In genomic region chr11:109970516-109971183, GRCh38 we compare ENCODE assay signal across 10 cellular contexts.
DNase-seq lines count a peak whose midpoint lies in the region; ATAC-seq and TF ChIP-seq lines count a peak whose summit lies in the region.
"Had no signal": no experiment of that assay in that cellular context is flagged by ENCODE, and none has a peak within 500 bp of the region (broad histone marks: within the 10 kb centered on the region; RNA-seq: fewer than 3 reads in every experiment).

No MANE protein-coding gene starts in this region.

- H3K18ac ChIP-seq in IMR-90 (ENCODE audit: low read depth, low read length): no peak overlapping the region

- no peak overlapping the region for H3K27ac ChIP-seq in IMR-90 (ENCODE audit: insufficient read depth, low read length)
- H3K27ac ChIP-seq: A549 had no signal

- H3K27me3 ChIP-seq in IMR-90 (ENCODE audit: control insufficient read depth, insufficient read depth, low read length) (no peaks in the 10 kb centered on the region), Caco-2 (replicated peaks; ENCODE audit: control insufficient read depth, insufficient read depth, low read length) (no peaks in the 10 kb centered on the region)

- CTCF ChIA-PET in IMR-90 (lab: Yijun Ruan, JAX) (no interaction called here), Caco-2 (lab: Charles Lee) (no interaction called here)

- no peak overlapping the region for H4K5ac ChIP-seq in IMR-90 (ENCODE audit: low read depth, low read length)

- no peaks in the 10 kb centered on the region for H3K27me3 Mint-ChIP-seq in osteocyte (ENCODE audit: unreplicated experiment)
- H3K27me3 Mint-ChIP-seq in Caco-2 (ENCODE audit: insufficient read depth, unreplicated experiment): peaks cover 3% of the 10 kb centered on the region
- H3K27me3 Mint-ChIP-seq: activated naive CD4-positive, alpha-beta T cell treated with anti-CD3 and anti-CD28 coated beads, Interleukin-2, amount 50 U/mL, for 24 hours had no signal

- H3K4me3 ChIP-seq in IMR-90 (ENCODE audit: insufficient read depth, low read depth, low read length) (no peak overlapping the region), Caco-2 (ENCODE audit: low read depth, low read length) (no peak overlapping the region)
- H3K4me3 ChIP-seq: A549 had no signal

- peak overlapping the region; percentile 79; the same call in 1 of the 2 replicates for H2BK20ac ChIP-seq in IMR-90 (ENCODE audit: low read depth, low read length)

- in situ Hi-C loops in IMR-90 (cut with MboI; ENCODE audit: low sequenced_read_pairs): loop anchor here (25.0 kb wide), 1 partner anchor 217 kb away; no protein-coding TSS in a partner anchor

- H2BK15ac ChIP-seq in IMR-90 (ENCODE audit: low read depth, low read length): peak overlapping the region; percentile 39; the same call in 2 of the 3 replicates

- TF ChIP-seq CTCF in IMR-90 (conservative IDR thresholded peaks at IDR 0.05; ENCODE audit: low read depth, low read length): no peak
- no peak for TF ChIP-seq CTCF in osteocyte (IDR thresholded peaks at IDR 0.05)
- TF ChIP-seq CTCF in Caco-2 (IDR thresholded peaks at IDR 0.05; ENCODE audit: insufficient read depth in 1 of 2, low read depth in 1 of 2, low read length in 1 of 2, severe bottlenecking in 1 of 2, unreplicated experiment in 1 of 2): no peak

- peak overlapping the region in 1 of 2 experiments; percentile 39; a peak in 2 of 4 replicates for H4K8ac ChIP-seq in IMR-90 (ENCODE audit: low read depth in 2 of 2, low read length in 2 of 2)

- H3K9me3 Mint-ChIP-seq in osteocyte (ENCODE audit: unreplicated experiment) (no peaks in the 10 kb centered on the region), Caco-2 (ENCODE audit: unreplicated experiment) (no peaks in the 10 kb centered on the region)
- H3K9me3 Mint-ChIP-seq: activated naive CD4-positive, alpha-beta T cell treated with anti-CD3 and anti-CD28 coated beads, Interleukin-2, amount 50 U/mL, for 24 hours had no signal

- DNase-seq in SKM-1 treated with dmso at 0.1 percent for 144 hours (lab: John Stamatoyannopoulos, UW; ENCODE audit: unreplicated experiment) (peak; percentile 14), SKM-1 (lab: John Stamatoyannopoulos, UW; ENCODE audit: unreplicated experiment) (no peak), IMR-90 (no peak), osteocyte (ENCODE audit: extremely low spot score, unreplicated experiment) (no peak), NCI-H526 (lab: John Stamatoyannopoulos, UW) (no peak), DMS114 treated with DMSO at 0.1 percent for 48 hours (lab: John Stamatoyannopoulos, UW; ENCODE audit: unreplicated experiment) (no peak), Caco-2 (no peak)

- no peaks in the 10 kb centered on the region for H3K9me1 ChIP-seq in IMR-90 (ENCODE audit: insufficient read depth, low read length)

- BruUV-seq in IMR-90 (replicated peaks; lab: Mats Ljungman, UMichigan): no TSS peak
- BruUV-seq in Caco-2 (replicated peaks; lab: Mats Ljungman, UMichigan): no TSS peak

- no peaks in the 10 kb centered on the region for H3K9me3 ChIP-seq in IMR-90 (ENCODE audit: control insufficient read depth, insufficient read depth, low read length)
- H3K9me3 ChIP-seq in Caco-2: no peaks in the 10 kb centered on the region
- H3K9me3 ChIP-seq: A549 had no signal

- no peaks in the 10 kb centered on the region for H4K20me1 ChIP-seq in IMR-90 (ENCODE audit: insufficient read depth, low read length)

- H3K9ac ChIP-seq in IMR-90 (ENCODE audit: low read depth, low read length): no peak overlapping the region

- H4K91ac ChIP-seq in IMR-90 (ENCODE audit: insufficient read depth, low read depth, low read length): no peak overlapping the region; the same call in 1 of the 2 replicates

- no peak overlapping the region for H3K23ac ChIP-seq in IMR-90 (ENCODE audit: low read depth, low read length)

- H3K27ac Mint-ChIP-seq in osteocyte (ENCODE audit: unreplicated experiment) (peak overlapping the region; percentile 66), Caco-2 (ENCODE audit: unreplicated experiment) (no peak overlapping the region)
- H3K27ac Mint-ChIP-seq: activated naive CD4-positive, alpha-beta T cell treated with anti-CD3 and anti-CD28 coated beads, Interleukin-2, amount 50 U/mL, for 24 hours had no signal

- no peak overlapping the region for H2BK5ac ChIP-seq in IMR-90 (ENCODE audit: low read depth, low read length, poor library complexity, severe bottlenecking)

- no peaks in the 10 kb centered on the region for H3K79me1 ChIP-seq in IMR-90 (ENCODE audit: low read depth in 1 of 2, low read length in 2 of 2)

- H3K4me1 ChIP-seq in IMR-90 (ENCODE audit: control insufficient read depth, insufficient read depth, low read length): peaks cover 3% of the 10 kb centered on the region; the same call in 1 of the 2 replicates
- no peaks in the 10 kb centered on the region for H3K4me1 ChIP-seq in Caco-2
- H3K4me1 ChIP-seq: A549 had no signal

- H3K14ac ChIP-seq in IMR-90 (replicated peaks; ENCODE audit: low read depth, low read length): peak overlapping the region; percentile 74

- H3K36me3 ChIP-seq in IMR-90 (ENCODE audit: control insufficient read depth, insufficient read depth, low read length) (no peaks in the 10 kb centered on the region), Caco-2 (ENCODE audit: control insufficient read depth, insufficient read depth, low read length) (no peaks in the 10 kb centered on the region)

- H3K4me3 Mint-ChIP-seq in osteocyte (ENCODE audit: unreplicated experiment) (no peak overlapping the region), Caco-2 (ENCODE audit: unreplicated experiment) (no peak overlapping the region)
- H3K4me3 Mint-ChIP-seq: activated naive CD4-positive, alpha-beta T cell treated with anti-CD3 and anti-CD28 coated beads, Interleukin-2, amount 50 U/mL, for 24 hours had no signal

- intact Hi-C loops in IMR-90 (cut with micrococcal nuclease): no loop called here
- intact Hi-C loops in Caco-2 (cut with micrococcal nuclease; ENCODE audit: unreplicated experiment): no loop called here

- ATAC-seq in HG02588 (IDR thresholded peaks at IDR 0.05; ENCODE audit: unreplicated experiment) (peak; percentile 62), IMR-90 (ENCODE audit: low read depth) (no peak)
- ATAC-seq: A549 had no signal

- peak overlapping the region; percentile 89 for H2AK9ac ChIP-seq in IMR-90 (replicated peaks; ENCODE audit: low read depth, low read length, poor library complexity)

- no peak overlapping the region for H3K56ac ChIP-seq in IMR-90 (ENCODE audit: extremely low read depth, insufficient read depth, low read length)

- TF ChIP-seq POLR2A in IMR-90 (IDR thresholded peaks at IDR 0.05; ENCODE audit: low read depth, low read length): no peak

- peak overlapping the region; percentile 15; the same call in 1 of the 2 replicates for H2AK5ac ChIP-seq in IMR-90 (ENCODE audit: low read depth, low read length)

- peak overlapping the region; percentile 71 for H2BK120ac ChIP-seq in IMR-90 (ENCODE audit: low read depth, low read length)

- WGBS in IMR-90 (ENCODE audit: extremely low coverage in 2 of 2, insufficient read length in 1 of 2), 2 experiments: 94% methylated on average over 2 of the region's 9 CpGs; no CpG with 5 or more reads in 1 of the 2 experiments

- H3K4ac ChIP-seq in IMR-90 (ENCODE audit: low read depth, low read length): peak overlapping the region; percentile 57; the same call in 1 of the 2 replicates

- no peak for TF ChIP-seq RAD21 in IMR-90 (IDR thresholded peaks at IDR 0.05; ENCODE audit: low read length)

- H3K36me3 Mint-ChIP-seq in osteocyte (ENCODE audit: unreplicated experiment) (no peaks in the 10 kb centered on the region), Caco-2 (ENCODE audit: insufficient read depth, unreplicated experiment) (no peaks in the 10 kb centered on the region)
- H3K36me3 Mint-ChIP-seq: activated naive CD4-positive, alpha-beta T cell treated with anti-CD3 and anti-CD28 coated beads, Interleukin-2, amount 50 U/mL, for 24 hours had no signal

- H3K4me2 ChIP-seq in IMR-90 (ENCODE audit: low read depth, low read length): no peak overlapping the region
- H3K4me2 ChIP-seq: A549 had no signal

- dilution Hi-C loops in IMR-90 (cut with HindIII; ENCODE audit: low sequenced_read_pairs, unreplicated experiment): no loop called here

- H2AFZ ChIP-seq in IMR-90 (replicated peaks; ENCODE audit: low read length, poor library complexity): peak overlapping the region; percentile 86

- POLR2A ChIA-PET in IMR-90 (lab: Charles Lee; ENCODE audit: unreplicated experiment): no interaction called here
- POLR2A ChIA-PET in Caco-2 (lab: Charles Lee): no interaction called here

- H3K4me1 Mint-ChIP-seq in osteocyte (ENCODE audit: unreplicated experiment): peaks cover 25% of the 10 kb centered on the region
- H3K4me1 Mint-ChIP-seq in Caco-2 (ENCODE audit: low read depth, unreplicated experiment): no peaks in the 10 kb centered on the region
- H3K4me1 Mint-ChIP-seq: activated naive CD4-positive, alpha-beta T cell treated with anti-CD3 and anti-CD28 coated beads, Interleukin-2, amount 50 U/mL, for 24 hours had no signal

TF ChIP-seq in IMR-90, 13 proteins besides CTCF, POLR2A, EP300 and RAD21:
- no peak for TF ChIP-seq BHLHE40 (IDR thresholded peaks at IDR 0.05; ENCODE audit: low read depth, low read length)
